Comparison of ENCODE assay signal across 8 cellular contexts in genomic region chrX:39261446-39262147, GRCh38.
DNase-seq lines count a peak whose midpoint lies in the region; ATAC-seq and TF ChIP-seq lines count a peak whose summit lies in the region.

No MANE protein-coding gene starts in this region.

- POLR2A ChIA-PET in AG04450 (lab: Yijun Ruan, JAX), result no interaction called here

- TF ChIP-seq CTCF in AG04450 (IDR thresholded peaks at IDR 0.05; ENCODE audit: low read depth, low read length) (peak; percentile 37), VCaP (conservative IDR thresholded peaks at IDR 0.05) (peak; percentile 73), foreskin keratinocyte (conservative IDR thresholded peaks at IDR 0.05) (peak; percentile 61)

- H3K27me3 ChIP-seq in AG04450 (ENCODE audit: control insufficient read depth, insufficient read depth, low read length), result no peaks in the 10 kb centered on the region
- H3K27me3 ChIP-seq in foreskin keratinocyte, result no peaks in the 10 kb centered on the region

- H3K4me3 ChIP-seq in AG04450 (ENCODE audit: low read depth, low read length) (no peak overlapping the region), skeletal muscle cell (ENCODE audit: low read depth, low read length) (no peak overlapping the region)

- peaks cover 9% of the 10 kb centered on the region for H3K4me1 ChIP-seq in foreskin keratinocyte

- DNase-seq in AG04450 (ENCODE audit: low read depth, low spot score), result no peak
- DNase-seq in GDM1 (lab: John Stamatoyannopoulos, UW), result peak; percentile 17
- peak; percentile 0 for DNase-seq in NCI-H1105 (lab: John Stamatoyannopoulos, UW)
- DNase-seq in foreskin keratinocyte, result peak; percentile 76 to 90
- peak; percentile 2 for DNase-seq in skeletal muscle cell (ENCODE audit: low read depth)
- no peak for DNase-seq in stimulated activated CD4-positive, alpha-beta T cell treated with anti-CD3 and anti-CD28 coated beads, Interleukin-1b, Interleukin-23, amount 100 ng/mL, for 48 hours

- H3K27ac ChIP-seq in AG04450 (ENCODE audit: low read depth, low read length) (no peak overlapping the region), VCaP (no peak overlapping the region), foreskin keratinocyte (peak overlapping the region; percentile 84)

- ATAC-seq in foreskin keratinocyte (peak; percentile 91), HG03025 (IDR thresholded peaks at IDR 0.05; ENCODE audit: low FRiP score, unreplicated experiment) (no peak)

- CTCF ChIA-PET in AG04450 (lab: Charles Lee), result interaction anchor here (0.5 kb wide), 1 partner anchor 1037 kb away, joined by 5 read pairs; no protein-coding TSS in a partner anchor

- no peaks in the 10 kb centered on the region for H3K9me3 ChIP-seq in AG04450 (ENCODE audit: control insufficient read depth, insufficient read depth, low read length)

Comparison
In these comparisons a context has a peak if more than half of its experiments do, and no peak if none do; other contexts are left out.
1. DNase-seq: peak in GDM1 (single experiment), NCI-H1105 (single experiment), foreskin keratinocyte (2 of 2) and skeletal muscle cell (single experiment); none in AG04450 (single experiment) and stimulated activated CD4-positive, alpha-beta T cell treated with anti-CD3 and anti-CD28 coated beads, Interleukin-1b, Interleukin-23, amount 100 ng/mL, for 48 hours (single experiment).
2. Peak in every context shown above with its lines, with median percentiles within 50 percentile points of each other: CTCF ChIP-seq.